ENCODE assay signal across 21 cellular contexts in the genomic region with DNA sequence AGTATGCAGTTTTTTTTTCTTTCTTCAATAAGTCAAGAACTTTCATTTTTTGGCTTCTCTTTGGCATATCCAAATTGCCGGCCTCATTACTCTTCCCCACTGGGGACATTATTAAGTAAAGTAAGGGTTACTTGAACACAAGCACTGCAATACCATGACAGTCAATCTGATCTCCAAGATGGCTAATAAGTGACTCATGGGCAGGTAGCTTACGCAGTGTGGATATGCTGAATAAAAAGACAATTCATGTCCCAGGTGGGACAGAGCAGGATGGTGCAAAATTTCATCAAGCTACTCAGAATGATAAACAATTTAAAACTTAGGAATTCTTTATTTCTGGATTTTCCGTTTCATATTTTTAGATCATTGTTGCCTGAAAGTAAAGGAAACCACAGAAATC.
"Had no signal": no experiment of that assay in that cellular context is flagged by ENCODE, and none has a peak within 500 bp of the region (broad histone marks: within the 10 kb centered on the region; RNA-seq: fewer than 3 reads in every experiment).

No MANE protein-coding gene starts in this region.

- H3K9me3 ChIP-seq: SK-N-SH had no signal

- H3K27ac ChIP-seq: HL-60, KMS-11 had no signal

- H3K9ac ChIP-seq: KMS-11, SK-N-SH had no signal

- ATAC-seq: K562 had no signal

- H3K4me2 ChIP-seq: KMS-11, SK-N-SH had no signal

- DNase-seq: MM.1S, NCI-H1092 treated with DMSO at 0.1 percent for 48 hours, NCI-H1436, NCI-H187, NCI-H2029, NCI-H2081 treated with DMSO at 0.1 percent for 48 hours, NCI-H2171, NCI-H226, NCI-H446, NCI-H510A, NCI-H524 treated with DMSO at 0.1 percent for 48 hours, NCI-H69, NCI-H774, RPMI8226, SHP77, SK-N-SH had no signal

- H3K4me3 ChIP-seq: K562 had no signal

- FAIRE-seq: HTR-8/SVneo, K562, RCC 7860 had no signal
